In the genomic region with DNA sequence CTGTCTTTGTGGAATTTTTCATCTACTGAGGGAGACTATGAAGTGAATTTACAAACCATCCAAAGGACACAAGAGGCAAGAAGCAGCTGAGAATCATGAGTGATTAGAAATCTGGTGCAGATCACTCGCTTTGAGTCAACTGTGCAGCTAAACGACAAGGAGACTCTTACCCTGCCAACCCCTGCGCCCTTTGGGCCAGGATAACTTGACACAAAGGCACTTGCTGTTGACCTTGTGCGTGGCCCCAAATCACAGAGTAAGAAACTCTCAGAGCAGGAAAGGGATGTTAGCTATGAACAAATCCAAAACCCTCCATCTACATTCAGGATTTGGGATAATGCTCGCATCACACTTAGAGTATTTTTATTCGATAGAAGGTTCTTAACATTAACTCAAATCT, we compare ENCODE assay signal across 1 cellular context.
TF ChIP-seq lines count a peak whose summit lies in the region.

No MANE protein-coding gene starts in this region.

TF ChIP-seq in H1, 55 proteins besides CTCF, POLR2A, EP300 and RAD21:
- TF ChIP-seq YY1 (IDR thresholded peaks at IDR 0.05; ENCODE audit: low read depth, low read length) (no peak), PHF8 (conservative IDR thresholded peaks at IDR 0.05; ENCODE audit: low read depth, low read length) (no peak), MAX (IDR thresholded peaks at IDR 0.05) (no peak), MAFK (IDR thresholded peaks at IDR 0.05; ENCODE audit: low read depth, low read length) (no peak)
TF ChIP-seq in H1: peak in this region for 0.
